Comparison of ENCODE assay signal across 9 cellular contexts in the genomic region with DNA sequence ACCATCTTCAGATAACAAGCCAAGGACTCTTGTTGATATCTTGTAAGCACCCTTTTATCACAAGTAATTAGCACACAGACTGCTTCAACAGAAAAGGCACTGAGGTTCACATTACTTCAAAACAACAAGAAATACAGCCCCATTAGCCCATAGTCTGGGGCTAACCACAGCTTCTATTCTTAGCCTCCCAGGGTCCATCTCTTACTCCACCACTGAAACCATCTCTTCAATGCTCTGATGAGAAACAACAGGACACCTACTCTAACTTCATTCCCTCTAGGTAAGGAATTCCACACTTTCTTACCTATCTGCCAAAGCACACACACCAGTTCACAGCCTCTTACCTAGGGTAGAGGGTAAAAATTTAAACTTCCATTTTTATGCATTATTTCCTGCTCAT. TPM values are rescaled to one million over a fixed set of nuclear protein-coding genes. Genes with fewer than 3 reads are reported as not detected.
A peak's percentile ranks its signal among the peaks of the same experiment; 100 is the strongest.
DNase-seq lines count a peak whose midpoint lies in the region; ATAC-seq, FAIRE-seq and TF ChIP-seq lines count a peak whose summit lies in the region.
"Had no signal": no experiment of that assay in that cellular context is flagged by ENCODE, and none has a peak within 500 bp of the region (broad histone marks: within the 10 kb centered on the region; RNA-seq: fewer than 3 reads in every experiment).

No MANE protein-coding gene starts in this region.

- peaks cover 7 to 54% (median 27%) of the 10 kb centered on the region in 6 donors for H3K4me1 ChIP-seq in spleen

- H3K27ac ChIP-seq in spleen = peak overlapping the region in 7 of 8 donors; percentile 88 to 96 (median 93)
- H3K27ac ChIP-seq in substantia nigra (ENCODE audit: low read depth, low read length, poor library complexity, severe bottlenecking) = no peak overlapping the region

- peaks cover 75% of the 10 kb centered on the region for H3K4me1 Mint-ChIP-seq in T-helper 2 cell treated with Interferon-gamma antibody and Interleukin-4, amounts not matched to agents 5 μg/mL and 100 μg/mL, for 36 hours (ENCODE audit: low read depth)

- H3K36me3 ChIP-seq in spleen = no peaks in the 10 kb centered on the region

- peak overlapping the region; percentile 97 for H3K27ac Mint-ChIP-seq in T-helper 2 cell treated with Interferon-gamma antibody and Interleukin-4, amounts not matched to agents 5 μg/mL and 100 μg/mL, for 36 hours

- TF ChIP-seq POLR2A in spleen (IDR thresholded peaks at IDR 0.05) = no peak

- H3K27me3 ChIP-seq in spleen (replicated peaks in 1 of 7) = no peaks in the 10 kb centered on the region

- H3K27me3 Mint-ChIP-seq in T-helper 2 cell treated with Interferon-gamma antibody and Interleukin-4, amounts not matched to agents 5 μg/mL and 100 μg/mL, for 36 hours (ENCODE audit: low read depth) = no peaks in the 10 kb centered on the region

- peaks cover 4% of the 10 kb centered on the region for H3K9me3 Mint-ChIP-seq in T-helper 2 cell treated with Interferon-gamma antibody and Interleukin-4, amounts not matched to agents 5 μg/mL and 100 μg/mL, for 36 hours

- intact Hi-C loops in spleen (cut with DNase I; ENCODE audit: low total_unique reads) = no loop called here

- peak; percentile 48 for ATAC-seq in HG02943 (IDR thresholded peaks at IDR 0.05; ENCODE audit: low read depth, unreplicated experiment)

- H3K4me3 ChIP-seq in spleen = peak overlapping the region in 1 of 8 donors; percentile 63

- TF ChIP-seq CTCF in spleen (IDR thresholded peaks at IDR 0.05 in 8 of 11, conservative IDR thresholded peaks at IDR 0.05 in 3 of 11) = no peak
- no peak for TF ChIP-seq CTCF in D721Med (IDR thresholded peaks at IDR 0.05; ENCODE audit: insufficient read depth, missing control alignments)

- H3K36me3 Mint-ChIP-seq in T-helper 2 cell treated with Interferon-gamma antibody and Interleukin-4, amounts not matched to agents 5 μg/mL and 100 μg/mL, for 36 hours (ENCODE audit: low read depth) = peaks cover 20% of the 10 kb centered on the region

- H3K9me3 ChIP-seq in spleen = no peaks in the 10 kb centered on the region

- no peak for DNase-seq in T-helper 2 cell treated with Interferon-gamma antibody and Interleukin-4, amounts not matched to agents 5 μg/mL and 100 μg/mL, for 36 hours (ENCODE audit: low spot score)
- DNase-seq in T-helper 2 cell (no peak), RPMI8226 (peak; percentile 39), spleen (no peak), substantia nigra (lab: John Stamatoyannopoulos, UW) (no peak), cerebellar nuclear complex (lab: John Stamatoyannopoulos, UW) (no peak), D721Med (ENCODE audit: insufficient read length, low spot score) (no peak)

- no peak for FAIRE-seq in D721Med (lab: Jason Lieb, UNC)

- peak overlapping the region; percentile 69 for H3K4me3 Mint-ChIP-seq in T-helper 2 cell treated with Interferon-gamma antibody and Interleukin-4, amounts not matched to agents 5 μg/mL and 100 μg/mL, for 36 hours

RNA-seq across cellular contexts. Expression of gene CYTIP, which starts 26.4 kb away (rescaled TPM):
- 100 to 1,000 TPM in 6 of 7 donors, 10 to 100 TPM in 1; 85.6 to 135 (median 106) TPM for total RNA-seq in spleen
- 10 to 100 TPM; 27.3 to 63.2 (median 29.3) TPM for polyA plus RNA-seq in spleen
- total RNA-seq: A673 had no signal
